Comparison of ENCODE assay signal across 30 cellular contexts in the genomic region with DNA sequence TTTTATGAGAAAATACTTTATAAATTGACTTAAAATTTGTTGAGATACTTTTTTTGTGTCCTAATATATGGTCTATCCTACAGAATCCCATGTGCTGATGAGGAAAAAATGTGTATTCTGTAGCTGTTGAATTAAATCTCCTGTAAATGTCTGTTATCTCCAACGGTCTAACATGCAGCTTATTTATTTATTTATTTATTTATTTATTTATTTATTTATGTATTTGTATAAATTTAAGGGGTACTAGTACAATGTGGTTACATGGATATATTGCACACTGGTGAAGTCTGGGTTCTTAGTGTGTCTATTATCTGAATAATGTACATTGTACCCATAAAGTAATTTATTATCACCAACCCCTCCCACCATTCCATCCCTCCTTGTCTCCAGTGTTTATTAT.
DNase-seq lines count a peak whose midpoint lies in the region; ATAC-seq, FAIRE-seq and TF ChIP-seq lines count a peak whose summit lies in the region.
"Had no signal": no experiment of that assay in that cellular context is flagged by ENCODE, and none has a peak within 500 bp of the region (broad histone marks: within the 10 kb centered on the region; RNA-seq: fewer than 3 reads in every experiment).

No MANE protein-coding gene starts in this region.

- TF ChIP-seq EP300 in A549 (IDR thresholded peaks at IDR 0.05), result no peak

- no peaks in the 10 kb centered on the region for H3K9me3 ChIP-seq in A549
- H3K9me3 ChIP-seq in HEK293 (ENCODE audit: control insufficient read depth, insufficient read depth, low read depth, low read length), result no peaks in the 10 kb centered on the region; the same call in 1 of the 2 replicates

- no peak for FAIRE-seq in A549 (lab: Jason Lieb, UNC)
- FAIRE-seq: A204.1, D721Med had no signal

- ATAC-seq in A549, result no peak
- ATAC-seq: CD8-positive, alpha-beta T cell had no signal

- no peak overlapping the region for H3K4me2 ChIP-seq in A549
- H3K4me2 ChIP-seq: BLaER1; BLaER1 treated with 17β-estradiol and CSF1 and Interleukin-3, amounts not matched to agents 10 nM and 100 nM had no signal

- 0% methylated on average over 1 of the region's 1 CpG for WGBS in A549 (ENCODE audit: missing lambda C conversion rate)

- POLR2A ChIA-PET in A549 (lab: Yijun Ruan, JAX) (no interaction called here), HEK293 (lab: Yijun Ruan, JAX) (no interaction called here)

- no peak overlapping the region for H3K4me3 ChIP-seq in A549
- no peak overlapping the region for H3K4me3 ChIP-seq in HEK293 (ENCODE audit: low read depth, low read length)
- H3K4me3 ChIP-seq: BLaER1; BLaER1 treated with 17β-estradiol and CSF1 and Interleukin-3, amounts not matched to agents 10 nM and 100 nM had no signal

- no peaks in the 10 kb centered on the region for H3K4me1 ChIP-seq in A549
- no peaks in the 10 kb centered on the region for H3K4me1 ChIP-seq in HEK293 (ENCODE audit: control insufficient read depth, insufficient read depth, low read length)
- H3K4me1 ChIP-seq: BE2C; BLaER1; BLaER1 treated with 17β-estradiol and CSF1 and Interleukin-3, amounts not matched to agents 10 nM and 100 nM; Caco-2 had no signal

- no peak for TF ChIP-seq RAD21 in A549 (conservative IDR thresholded peaks at IDR 0.05 in 1 of 2, IDR thresholded peaks at IDR 0.05 in 1 of 2)

- TF ChIP-seq POLR2A in A549 (IDR thresholded peaks at IDR 0.05; ENCODE audit: low read length), result no peak

- CTCF ChIA-PET in A549 (lab: Yijun Ruan, JAX) (no interaction called here), HEK293 (lab: Yijun Ruan, JAX) (no interaction called here)

- no peak for DNase-seq in A549 (ENCODE audit: low read depth in 1 of 2, low spot score in 1 of 2)
- DNase-seq in SKM-1 treated with dmso at 0.1 percent for 144 hours (lab: John Stamatoyannopoulos, UW; ENCODE audit: unreplicated experiment), result no peak
- DNase-seq in cardiac septum (ENCODE audit: low spot score), result no peak
- DNase-seq: 8988T; ACHN; AML-193; BE2C; C1 segment of cervical spinal cord; Caco-2; Calu3; CD4-positive, alpha-beta memory T cell; CD4-positive, alpha-beta T cell; CD4-positive, CD25-positive, alpha-beta regulatory T cell; CD8-positive, alpha-beta memory T cell; CD8-positive, alpha-beta T cell; COR-L47; DMS 273 treated with DMSO at 0.1 percent for 48 hours; DMS153; DMS53; DMS79; DMS79 treated with DMSO at 0.1 percent for 48 hours; DND-41; EL had no signal

- H3K36me3 ChIP-seq in HEK293 (ENCODE audit: control insufficient read depth in 2 of 2, insufficient read depth in 1 of 2, low read length in 2 of 2), result no peaks in the 10 kb centered on the region
- H3K36me3 ChIP-seq: BE2C; BLaER1; BLaER1 treated with 17β-estradiol and CSF1 and Interleukin-3, amounts not matched to agents 10 nM and 100 nM had no signal

- H3K27ac ChIP-seq in A549 (no peak overlapping the region), HEK293 (ENCODE audit: extremely low read depth, low read depth, low read length) (no peak overlapping the region)
- H3K27ac ChIP-seq: 22Rv1; BLaER1; BLaER1 treated with 17β-estradiol and CSF1 and Interleukin-3, amounts not matched to agents 10 nM and 100 nM; C4-2B had no signal

- TF ChIP-seq CTCF in A549 (IDR thresholded peaks at IDR 0.05) (no peak), HEK293 (tag by site-specific recombination; IDR thresholded peaks at IDR 0.05) (no peak)

- intact Hi-C loops in cardiac septum (cut with DNase I), result no loop called here

TF ChIP-seq in A549, 52 proteins besides CTCF, POLR2A, EP300 and RAD21:
- TF ChIP-seq ZC3H11A (IDR thresholded peaks at IDR 0.05) (peak; percentile 68), HOXA7 (CRISPR knock-in tag; IDR thresholded peaks at IDR 0.05) (no peak)

TF ChIP-seq in HEK293, 187 proteins besides CTCF, POLR2A, EP300 and RAD21 (continues in another document):
- TF ChIP-seq ZNF664 (tag by site-specific recombination; IDR thresholded peaks at IDR 0.05) (0 out of 2 replicates have a peak, but pooled peaks have one; percentile 15), ZNF426 (tag by site-specific recombination; IDR thresholded peaks at IDR 0.05) (peak; percentile 74), SETDB1 (IDR thresholded peaks at IDR 0.05; ENCODE audit: insufficient read length, low read length) (no peak), ZNF433 (tag by site-specific recombination; IDR thresholded peaks at IDR 0.05; ENCODE audit: low read depth) (0 out of 2 replicates have a peak, but pooled peaks have one; percentile 11), EGR2 (tag by site-specific recombination; IDR thresholded peaks at IDR 0.05; ENCODE audit: low read depth) (no peak), ZNF521 (tag by site-specific recombination; IDR thresholded peaks at IDR 0.05) (no peak), ZNF548 (tag by site-specific recombination; IDR thresholded peaks at IDR 0.05) (no peak), MZF1 (tag by site-specific recombination; IDR thresholded peaks at IDR 0.05; ENCODE audit: borderline replicate concordance) (no peak)
- TF ChIP-seq, protein P1, sequence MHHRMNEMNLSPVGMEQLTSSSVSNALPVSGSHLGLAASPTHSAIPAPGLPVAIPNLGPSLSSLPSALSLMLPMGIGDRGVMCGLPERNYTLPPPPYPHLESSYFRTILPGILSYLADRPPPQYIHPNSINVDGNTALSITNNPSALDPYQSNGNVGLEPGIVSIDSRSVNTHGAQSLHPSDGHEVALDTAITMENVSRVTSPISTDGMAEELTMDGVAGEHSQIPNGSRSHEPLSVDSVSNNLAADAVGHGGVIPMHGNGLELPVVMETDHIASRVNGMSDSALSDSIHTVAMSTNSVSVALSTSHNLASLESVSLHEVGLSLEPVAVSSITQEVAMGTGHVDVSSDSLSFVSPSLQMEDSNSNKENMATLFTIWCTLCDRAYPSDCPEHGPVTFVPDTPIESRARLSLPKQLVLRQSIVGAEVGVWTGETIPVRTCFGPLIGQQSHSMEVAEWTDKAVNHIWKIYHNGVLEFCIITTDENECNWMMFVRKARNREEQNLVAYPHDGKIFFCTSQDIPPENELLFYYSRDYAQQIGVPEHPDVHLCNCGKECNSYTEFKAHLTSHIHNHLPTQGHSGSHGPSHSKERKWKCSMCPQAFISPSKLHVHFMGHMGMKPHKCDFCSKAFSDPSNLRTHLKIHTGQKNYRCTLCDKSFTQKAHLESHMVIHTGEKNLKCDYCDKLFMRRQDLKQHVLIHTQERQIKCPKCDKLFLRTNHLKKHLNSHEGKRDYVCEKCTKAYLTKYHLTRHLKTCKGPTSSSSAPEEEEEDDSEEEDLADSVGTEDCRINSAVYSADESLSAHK (tag by site-specific recombination; IDR thresholded peaks at IDR 0.05), result no peak
- TF ChIP-seq, protein P2, sequence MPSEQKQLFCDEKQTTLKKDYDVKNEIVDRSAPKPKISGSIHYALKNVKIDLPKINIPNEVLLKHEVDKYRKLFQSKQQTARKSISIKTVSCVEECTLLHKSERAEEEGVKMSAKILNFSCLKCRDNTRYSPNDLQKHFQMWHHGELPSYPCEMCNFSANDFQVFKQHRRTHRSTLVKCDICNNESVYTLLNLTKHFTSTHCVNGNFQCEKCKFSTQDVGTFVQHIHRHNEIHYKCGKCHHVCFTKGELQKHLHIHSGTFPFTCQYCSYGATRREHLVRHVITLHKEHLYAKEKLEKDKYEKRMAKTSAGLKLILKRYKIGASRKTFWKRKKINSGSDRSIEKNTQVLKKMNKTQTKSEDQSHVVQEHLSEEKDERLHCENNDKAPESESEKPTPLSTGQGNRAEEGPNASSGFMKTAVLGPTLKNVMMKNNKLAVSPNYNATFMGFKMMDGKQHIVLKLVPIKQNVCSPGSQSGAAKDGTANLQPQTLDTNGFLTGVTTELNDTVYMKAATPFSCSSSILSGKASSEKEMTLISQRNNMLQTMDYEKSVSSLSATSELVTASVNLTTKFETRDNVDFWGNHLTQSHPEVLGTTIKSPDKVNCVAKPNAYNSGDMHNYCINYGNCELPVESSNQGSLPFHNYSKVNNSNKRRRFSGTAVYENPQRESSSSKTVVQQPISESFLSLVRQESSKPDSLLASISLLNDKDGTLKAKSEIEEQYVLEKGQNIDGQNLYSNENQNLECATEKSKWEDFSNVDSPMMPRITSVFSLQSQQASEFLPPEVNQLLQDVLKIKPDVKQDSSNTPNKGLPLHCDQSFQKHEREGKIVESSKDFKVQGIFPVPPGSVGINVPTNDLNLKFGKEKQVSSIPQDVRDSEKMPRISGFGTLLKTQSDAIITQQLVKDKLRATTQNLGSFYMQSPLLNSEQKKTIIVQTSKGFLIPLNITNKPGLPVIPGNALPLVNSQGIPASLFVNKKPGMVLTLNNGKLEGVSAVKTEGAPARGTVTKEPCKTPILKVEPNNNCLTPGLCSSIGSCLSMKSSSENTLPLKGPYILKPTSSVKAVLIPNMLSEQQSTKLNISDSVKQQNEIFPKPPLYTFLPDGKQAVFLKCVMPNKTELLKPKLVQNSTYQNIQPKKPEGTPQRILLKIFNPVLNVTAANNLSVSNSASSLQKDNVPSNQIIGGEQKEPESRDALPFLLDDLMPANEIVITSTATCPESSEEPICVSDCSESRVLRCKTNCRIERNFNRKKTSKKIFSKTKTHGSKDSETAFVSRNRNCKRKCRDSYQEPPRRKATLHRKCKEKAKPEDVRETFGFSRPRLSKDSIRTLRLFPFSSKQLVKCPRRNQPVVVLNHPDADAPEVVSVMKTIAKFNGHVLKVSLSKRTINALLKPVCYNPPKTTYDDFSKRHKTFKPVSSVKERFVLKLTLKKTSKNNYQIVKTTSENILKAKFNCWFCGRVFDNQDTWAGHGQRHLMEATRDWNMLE (tag by site-specific recombination; conservative IDR thresholded peaks at IDR 0.05; ENCODE audit: low read depth), result peak; percentile 70; the same call in 1 of the 2 replicates
